2 cellular contexts compared by ENCODE assay signal in genomic region chr2:74232426-74232825, GRCh38.
TF ChIP-seq lines count a peak whose summit lies in the region.

No MANE protein-coding gene starts in this region.

TF ChIP-seq in K562, 482 proteins besides CTCF, POLR2A, EP300 and RAD21:
- no peak for TF ChIP-seq ZNF165 (CRISPR knock-in tag; IDR thresholded peaks at IDR 0.05; ENCODE audit: borderline replicate concordance)
- no peak for TF ChIP-seq CBFA2T3 (IDR thresholded peaks at IDR 0.05)
- TF ChIP-seq SMC3 (conservative IDR thresholded peaks at IDR 0.05; ENCODE audit: insufficient read depth, low read depth, low read length), result 0 out of 2 replicates have a peak, but pooled peaks have one; percentile 5
- TF ChIP-seq ZNF785 (CRISPR knock-in tag; IDR thresholded peaks at IDR 0.05), result no peak
- TF ChIP-seq PRPF4 (IDR thresholded peaks at IDR 0.05; ENCODE audit: insufficient read depth, low read depth, low read length, poor library complexity, severe bottlenecking), result no peak
- no peak for TF ChIP-seq ZNF280A (IDR thresholded peaks at IDR 0.05; ENCODE audit: low read depth, partially characterized antibody)
- no peak for TF ChIP-seq RHOXF2B (CRISPR knock-in tag; conservative IDR thresholded peaks at IDR 0.05)

TF ChIP-seq in HepG2, 621 proteins besides CTCF, POLR2A, EP300 and RAD21:
- no peak for TF ChIP-seq AGO1 (IDR thresholded peaks at IDR 0.05; ENCODE audit: low read depth, low read length, poor library complexity, severe bottlenecking)
- TF ChIP-seq RERE (CRISPR knock-in tag; IDR thresholded peaks at IDR 0.05; ENCODE audit: low read depth), result no peak
- TF ChIP-seq THAP7 (CRISPR knock-in tag; IDR thresholded peaks at IDR 0.05), result no peak
- no peak for TF ChIP-seq ZUFSP (CRISPR knock-in tag; IDR thresholded peaks at IDR 0.05; ENCODE audit: borderline replicate concordance)
- TF ChIP-seq ZNF101 (CRISPR knock-in tag; IDR thresholded peaks at IDR 0.05; ENCODE audit: borderline replicate concordance, low read depth), result no peak
- TF ChIP-seq ZNF710 (CRISPR knock-in tag; IDR thresholded peaks at IDR 0.05; ENCODE audit: borderline replicate concordance), result no peak
- no peak for TF ChIP-seq CEBPZ (IDR thresholded peaks at IDR 0.05; ENCODE audit: low read length)
- no peak for TF ChIP-seq ZNF160 (CRISPR knock-in tag; IDR thresholded peaks at IDR 0.05)
- no peak for TF ChIP-seq ISL2 (CRISPR knock-in tag; IDR thresholded peaks at IDR 0.05)
